Comparison of ENCODE assay signal across 1 cellular context in the genomic region with DNA sequence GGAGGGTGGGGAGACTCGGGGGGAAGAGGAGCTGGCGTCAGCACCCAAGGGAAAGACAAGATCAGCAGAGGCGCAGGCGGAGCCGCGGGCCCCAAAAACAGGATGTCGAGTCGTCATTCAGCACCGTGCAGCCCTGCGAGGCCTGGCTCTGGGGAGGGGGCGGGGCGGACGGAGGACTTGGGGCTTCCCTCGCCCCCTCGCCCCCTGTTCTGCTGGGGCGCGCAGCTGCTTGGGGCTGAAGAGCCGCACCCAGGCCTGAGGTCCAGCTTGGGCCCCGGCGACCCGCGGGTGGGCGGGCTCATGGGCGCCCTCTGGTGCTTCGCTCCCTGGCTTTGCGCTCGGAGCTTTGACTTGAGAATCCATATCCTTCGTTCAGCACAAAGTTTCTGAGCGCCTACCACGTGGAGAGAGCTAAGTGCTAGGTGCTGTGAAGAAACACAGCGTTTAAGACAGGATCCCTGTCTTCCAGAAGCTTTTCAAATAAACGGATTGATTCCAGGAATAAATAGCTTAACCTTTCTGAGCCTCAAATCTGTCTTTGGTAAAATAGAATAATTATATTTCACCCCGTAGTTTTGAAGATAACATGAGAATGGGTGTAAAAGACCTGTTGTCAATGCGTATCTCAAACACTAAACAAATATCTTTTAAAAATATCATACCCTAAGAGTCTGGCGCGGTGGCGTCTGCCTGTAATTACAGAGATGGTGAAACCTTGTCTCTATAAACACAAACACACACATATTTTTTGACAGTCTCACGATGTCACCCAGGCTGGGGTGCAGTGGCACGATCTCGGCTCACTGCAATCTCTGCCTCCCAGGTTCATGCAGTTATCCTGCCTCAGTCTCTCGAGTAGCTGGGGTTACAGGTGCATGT.
TF ChIP-seq lines count a peak whose summit lies in the region.

No MANE protein-coding gene starts in this region.

TF ChIP-seq in HepG2, 621 proteins besides CTCF, POLR2A, EP300 and RAD21 (continued from another document and continues in another):
- TF ChIP-seq, protein P1, sequence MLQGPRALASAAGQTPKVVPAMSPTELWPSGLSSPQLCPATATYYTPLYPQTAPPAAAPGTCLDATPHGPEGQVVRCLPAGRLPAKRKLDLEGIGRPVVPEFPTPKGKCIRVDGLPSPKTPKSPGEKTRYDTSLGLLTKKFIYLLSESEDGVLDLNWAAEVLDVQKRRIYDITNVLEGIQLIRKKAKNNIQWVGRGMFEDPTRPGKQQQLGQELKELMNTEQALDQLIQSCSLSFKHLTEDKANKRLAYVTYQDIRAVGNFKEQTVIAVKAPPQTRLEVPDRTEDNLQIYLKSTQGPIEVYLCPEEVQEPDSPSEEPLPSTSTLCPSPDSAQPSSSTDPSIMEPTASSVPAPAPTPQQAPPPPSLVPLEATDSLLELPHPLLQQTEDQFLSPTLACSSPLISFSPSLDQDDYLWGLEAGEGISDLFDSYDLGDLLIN (CRISPR knock-in tag; IDR thresholded peaks at IDR 0.05; ENCODE audit: borderline replicate concordance): no peak
- TF ChIP-seq, protein P2, sequence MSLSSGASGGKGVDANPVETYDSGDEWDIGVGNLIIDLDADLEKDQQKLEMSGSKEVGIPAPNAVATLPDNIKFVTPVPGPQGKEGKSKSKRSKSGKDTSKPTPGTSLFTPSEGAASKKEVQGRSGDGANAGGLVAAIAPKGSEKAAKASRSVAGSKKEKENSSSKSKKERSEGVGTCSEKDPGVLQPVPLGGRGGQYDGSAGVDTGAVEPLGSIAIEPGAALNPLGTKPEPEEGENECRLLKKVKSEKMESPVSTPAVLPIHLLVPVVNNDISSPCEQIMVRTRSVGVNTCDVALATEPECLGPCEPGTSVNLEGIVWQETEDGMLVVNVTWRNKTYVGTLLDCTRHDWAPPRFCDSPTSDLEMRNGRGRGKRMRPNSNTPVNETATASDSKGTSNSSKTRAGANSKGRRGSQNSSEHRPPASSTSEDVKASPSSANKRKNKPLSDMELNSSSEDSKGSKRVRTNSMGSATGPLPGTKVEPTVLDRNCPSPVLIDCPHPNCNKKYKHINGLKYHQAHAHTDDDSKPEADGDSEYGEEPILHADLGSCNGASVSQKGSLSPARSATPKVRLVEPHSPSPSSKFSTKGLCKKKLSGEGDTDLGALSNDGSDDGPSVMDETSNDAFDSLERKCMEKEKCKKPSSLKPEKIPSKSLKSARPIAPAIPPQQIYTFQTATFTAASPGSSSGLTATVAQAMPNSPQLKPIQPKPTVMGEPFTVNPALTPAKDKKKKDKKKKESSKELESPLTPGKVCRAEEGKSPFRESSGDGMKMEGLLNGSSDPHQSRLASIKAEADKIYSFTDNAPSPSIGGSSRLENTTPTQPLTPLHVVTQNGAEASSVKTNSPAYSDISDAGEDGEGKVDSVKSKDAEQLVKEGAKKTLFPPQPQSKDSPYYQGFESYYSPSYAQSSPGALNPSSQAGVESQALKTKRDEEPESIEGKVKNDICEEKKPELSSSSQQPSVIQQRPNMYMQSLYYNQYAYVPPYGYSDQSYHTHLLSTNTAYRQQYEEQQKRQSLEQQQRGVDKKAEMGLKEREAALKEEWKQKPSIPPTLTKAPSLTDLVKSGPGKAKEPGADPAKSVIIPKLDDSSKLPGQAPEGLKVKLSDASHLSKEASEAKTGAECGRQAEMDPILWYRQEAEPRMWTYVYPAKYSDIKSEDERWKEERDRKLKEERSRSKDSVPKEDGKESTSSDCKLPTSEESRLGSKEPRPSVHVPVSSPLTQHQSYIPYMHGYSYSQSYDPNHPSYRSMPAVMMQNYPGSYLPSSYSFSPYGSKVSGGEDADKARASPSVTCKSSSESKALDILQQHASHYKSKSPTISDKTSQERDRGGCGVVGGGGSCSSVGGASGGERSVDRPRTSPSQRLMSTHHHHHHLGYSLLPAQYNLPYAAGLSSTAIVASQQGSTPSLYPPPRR (CRISPR knock-in tag; IDR thresholded peaks at IDR 0.05; ENCODE audit: borderline replicate concordance): 0 out of 2 replicates have a peak, but pooled peaks have one; percentile 28
- TF ChIP-seq ZNF772 (CRISPR knock-in tag; IDR thresholded peaks at IDR 0.05) (no peak; the same call in 1 of the 2 replicates), NFRKB (IDR thresholded peaks at IDR 0.05) (no peak), CSRNP2 (CRISPR knock-in tag; conservative IDR thresholded peaks at IDR 0.05; ENCODE audit: low read depth) (no peak), PRMT3 (CRISPR knock-in tag; IDR thresholded peaks at IDR 0.05; ENCODE audit: borderline replicate concordance, low read depth) (no peak), RBFOX2 (IDR thresholded peaks at IDR 0.05; ENCODE audit: low read depth, low read length) (peak; percentile 66), ZBTB21 (CRISPR knock-in tag; IDR thresholded peaks at IDR 0.05) (no peak), ZNF20 (CRISPR knock-in tag; IDR thresholded peaks at IDR 0.05) (no peak), ZNF777 (CRISPR knock-in tag; IDR thresholded peaks at IDR 0.05) (0 out of 2 replicates have a peak, but pooled peaks have one; percentile 16), ZNF232 (CRISPR knock-in tag; IDR thresholded peaks at IDR 0.05; ENCODE audit: borderline replicate concordance) (no peak), KDM5B (CRISPR knock-in tag; IDR thresholded peaks at IDR 0.05; ENCODE audit: borderline replicate concordance) (peak; percentile 76), SNAI1 (CRISPR knock-in tag; IDR thresholded peaks at IDR 0.05; ENCODE audit: borderline replicate concordance) (no peak), PAX8 (CRISPR knock-in tag; IDR thresholded peaks at IDR 0.05; ENCODE audit: borderline replicate concordance) (no peak), CEBPB (IDR thresholded peaks at IDR 0.05; ENCODE audit: borderline replicate concordance, low read depth, low read length) (no peak), KDM4B (CRISPR knock-in tag; IDR thresholded peaks at IDR 0.05) (no peak), ZNF761 (CRISPR knock-in tag; conservative IDR thresholded peaks at IDR 0.05) (no peak), ZNF672 (CRISPR knock-in tag; IDR thresholded peaks at IDR 0.05) (no peak), NPAS2 (CRISPR knock-in tag; IDR thresholded peaks at IDR 0.05; ENCODE audit: borderline replicate concordance) (no peak), HCFC1 (IDR thresholded peaks at IDR 0.05; ENCODE audit: low read depth, low read length) (no peak), SYNCRIP (IDR thresholded peaks at IDR 0.05; ENCODE audit: insufficient read depth, low read depth, low read length) (no peak), FOXK2 (IDR thresholded peaks at IDR 0.05) (no peak), ELF4 (CRISPR knock-in tag; IDR thresholded peaks at IDR 0.05; ENCODE audit: borderline replicate concordance) (no peak), SMYD3 (CRISPR knock-in tag; IDR thresholded peaks at IDR 0.05) (no peak), ZBTB1 (CRISPR knock-in tag; IDR thresholded peaks at IDR 0.05; ENCODE audit: borderline replicate concordance) (no peak), ZBTB2 (CRISPR knock-in tag; IDR thresholded peaks at IDR 0.05; ENCODE audit: low read depth) (no peak), ZNF331 (CRISPR knock-in tag; IDR thresholded peaks at IDR 0.05) (peak; percentile 76), ZNF652 (CRISPR knock-in tag; IDR thresholded peaks at IDR 0.05; ENCODE audit: borderline replicate concordance, low read depth) (no peak), ETV6 (CRISPR knock-in tag; conservative IDR thresholded peaks at IDR 0.05) (0 out of 2 replicates have a peak, but pooled peaks have one; percentile 22), KDM2A (CRISPR knock-in tag; IDR thresholded peaks at IDR 0.05; ENCODE audit: borderline replicate concordance, low read depth) (peak; percentile 89), RFXAP (CRISPR knock-in tag; IDR thresholded peaks at IDR 0.05; ENCODE audit: borderline replicate concordance) (no peak; the same call in 1 of the 2 replicates), POLR2AphosphoS5 (IDR thresholded peaks at IDR 0.05; ENCODE audit: low read depth, low read length) (no peak), STAT5B (CRISPR knock-in tag; IDR thresholded peaks at IDR 0.05) (no peak), HDAC2 (CRISPR knock-in tag; IDR thresholded peaks at IDR 0.05) (peak; percentile 34; the same call in 1 of the 2 replicates), ZNF773 (CRISPR knock-in tag; IDR thresholded peaks at IDR 0.05; ENCODE audit: borderline replicate concordance) (no peak)
- TF ChIP-seq, protein P3, sequence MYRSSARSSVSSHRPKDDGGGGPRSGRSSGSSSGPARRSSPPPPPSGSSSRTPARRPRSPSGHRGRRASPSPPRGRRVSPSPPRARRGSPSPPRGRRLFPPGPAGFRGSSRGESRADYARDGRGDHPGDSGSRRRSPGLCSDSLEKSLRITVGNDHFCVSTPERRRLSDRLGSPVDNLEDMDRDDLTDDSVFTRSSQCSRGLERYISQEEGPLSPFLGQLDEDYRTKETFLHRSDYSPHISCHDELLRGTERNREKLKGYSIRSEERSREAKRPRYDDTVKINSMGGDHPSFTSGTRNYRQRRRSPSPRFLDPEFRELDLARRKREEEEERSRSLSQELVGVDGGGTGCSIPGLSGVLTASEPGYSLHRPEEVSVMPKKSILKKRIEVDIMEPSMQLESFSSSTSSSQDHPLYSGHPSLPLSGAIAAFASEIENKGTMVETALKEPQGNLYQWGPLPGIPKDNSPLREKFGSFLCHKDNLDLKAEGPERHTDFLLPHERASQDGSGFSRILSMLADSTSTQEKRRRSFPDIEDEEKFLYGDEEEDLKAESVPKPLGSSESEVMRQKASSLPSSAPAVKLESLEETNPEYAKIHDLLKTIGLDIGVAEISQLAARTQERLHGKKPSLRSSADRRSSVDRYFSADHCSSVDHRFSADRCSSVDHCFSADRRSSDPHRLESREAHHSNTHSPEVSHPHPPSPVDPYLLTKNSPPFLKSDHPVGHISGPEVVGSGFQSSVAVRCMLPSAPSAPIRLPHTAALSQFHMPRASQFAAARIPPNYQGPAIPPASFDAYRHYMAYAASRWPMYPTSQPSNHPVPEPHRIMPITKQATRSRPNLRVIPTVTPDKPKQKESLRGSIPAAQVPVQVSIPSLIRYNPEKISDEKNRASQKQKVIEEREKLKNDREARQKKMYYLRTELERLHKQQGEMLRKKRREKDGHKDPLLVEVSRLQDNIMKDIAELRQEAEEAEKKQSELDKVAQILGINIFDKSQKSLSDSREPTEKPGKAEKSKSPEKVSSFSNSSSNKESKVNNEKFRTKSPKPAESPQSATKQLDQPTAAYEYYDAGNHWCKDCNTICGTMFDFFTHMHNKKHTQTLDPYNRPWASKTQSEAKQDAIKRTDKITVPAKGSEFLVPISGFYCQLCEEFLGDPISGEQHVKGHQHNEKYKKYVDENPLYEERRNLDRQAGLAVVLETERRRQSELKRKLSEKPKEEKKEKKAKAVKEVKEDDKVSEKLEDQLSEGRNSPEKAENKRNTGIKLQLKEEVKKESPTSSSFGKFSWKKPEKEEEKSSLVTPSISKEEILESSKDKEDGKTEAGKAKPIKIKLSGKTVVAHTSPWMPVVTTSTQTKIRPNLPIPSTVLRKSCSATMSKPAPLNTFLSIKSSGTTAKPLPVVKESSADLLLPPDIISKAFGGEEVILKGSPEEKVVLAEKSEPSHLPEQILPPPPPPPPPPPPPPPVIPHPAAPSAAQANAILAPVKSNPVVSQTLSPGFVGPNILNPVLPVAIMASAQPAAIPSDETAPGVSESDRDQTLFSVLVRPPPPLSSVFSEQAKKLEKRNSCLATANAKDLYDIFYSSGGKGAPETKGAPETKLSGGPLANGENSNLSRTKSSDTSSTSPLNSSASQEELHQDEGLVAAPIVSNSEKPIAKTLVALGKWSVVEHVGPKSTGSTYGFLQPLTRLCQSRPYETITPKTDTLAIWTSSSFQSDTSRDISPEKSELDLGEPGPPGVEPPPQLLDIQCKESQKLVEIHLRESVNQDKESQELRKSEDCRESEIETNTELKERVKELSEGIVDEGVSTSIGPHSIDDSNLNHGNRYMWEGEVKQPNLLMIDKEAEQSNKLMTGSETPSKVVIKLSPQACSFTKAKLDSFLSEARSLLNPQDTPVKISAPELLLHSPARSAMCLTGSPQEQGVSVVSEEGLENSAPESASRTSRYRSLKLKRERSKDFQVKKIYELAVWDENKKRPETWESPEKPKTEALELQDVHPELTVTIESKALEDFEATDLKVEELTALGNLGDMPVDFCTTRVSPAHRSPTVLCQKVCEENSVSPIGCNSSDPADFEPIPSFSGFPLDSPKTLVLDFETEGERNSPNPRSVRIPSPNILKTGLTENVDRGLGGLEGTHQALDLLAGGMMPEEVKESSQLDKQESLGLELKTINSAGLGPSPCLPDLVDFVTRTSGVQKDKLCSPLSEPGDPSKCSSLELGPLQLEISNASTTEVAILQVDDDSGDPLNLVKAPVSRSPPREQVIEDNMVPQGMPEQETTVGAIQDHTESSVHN (CRISPR knock-in tag; IDR thresholded peaks at IDR 0.05): no peak
- TF ChIP-seq, protein P4, sequence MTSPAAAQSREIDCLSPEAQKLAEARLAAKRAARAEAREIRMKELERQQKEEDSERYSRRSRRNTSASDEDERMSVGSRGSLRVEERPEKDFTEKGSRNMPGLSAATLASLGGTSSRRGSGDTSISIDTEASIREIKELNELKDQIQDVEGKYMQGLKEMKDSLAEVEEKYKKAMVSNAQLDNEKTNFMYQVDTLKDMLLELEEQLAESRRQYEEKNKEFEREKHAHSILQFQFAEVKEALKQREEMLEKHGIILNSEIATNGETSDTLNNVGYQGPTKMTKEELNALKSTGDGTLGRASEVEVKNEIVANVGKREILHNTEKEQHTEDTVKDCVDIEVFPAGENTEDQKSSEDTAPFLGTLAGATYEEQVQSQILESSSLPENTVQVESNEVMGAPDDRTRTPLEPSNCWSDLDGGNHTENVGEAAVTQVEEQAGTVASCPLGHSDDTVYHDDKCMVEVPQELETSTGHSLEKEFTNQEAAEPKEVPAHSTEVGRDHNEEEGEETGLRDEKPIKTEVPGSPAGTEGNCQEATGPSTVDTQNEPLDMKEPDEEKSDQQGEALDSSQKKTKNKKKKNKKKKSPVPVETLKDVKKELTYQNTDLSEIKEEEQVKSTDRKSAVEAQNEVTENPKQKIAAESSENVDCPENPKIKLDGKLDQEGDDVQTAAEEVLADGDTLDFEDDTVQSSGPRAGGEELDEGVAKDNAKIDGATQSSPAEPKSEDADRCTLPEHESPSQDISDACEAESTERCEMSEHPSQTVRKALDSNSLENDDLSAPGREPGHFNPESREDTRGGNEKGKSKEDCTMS (CRISPR knock-in tag; conservative IDR thresholded peaks at IDR 0.05): no peak
